10 cellular contexts compared by ENCODE assay signal in the genomic region with DNA sequence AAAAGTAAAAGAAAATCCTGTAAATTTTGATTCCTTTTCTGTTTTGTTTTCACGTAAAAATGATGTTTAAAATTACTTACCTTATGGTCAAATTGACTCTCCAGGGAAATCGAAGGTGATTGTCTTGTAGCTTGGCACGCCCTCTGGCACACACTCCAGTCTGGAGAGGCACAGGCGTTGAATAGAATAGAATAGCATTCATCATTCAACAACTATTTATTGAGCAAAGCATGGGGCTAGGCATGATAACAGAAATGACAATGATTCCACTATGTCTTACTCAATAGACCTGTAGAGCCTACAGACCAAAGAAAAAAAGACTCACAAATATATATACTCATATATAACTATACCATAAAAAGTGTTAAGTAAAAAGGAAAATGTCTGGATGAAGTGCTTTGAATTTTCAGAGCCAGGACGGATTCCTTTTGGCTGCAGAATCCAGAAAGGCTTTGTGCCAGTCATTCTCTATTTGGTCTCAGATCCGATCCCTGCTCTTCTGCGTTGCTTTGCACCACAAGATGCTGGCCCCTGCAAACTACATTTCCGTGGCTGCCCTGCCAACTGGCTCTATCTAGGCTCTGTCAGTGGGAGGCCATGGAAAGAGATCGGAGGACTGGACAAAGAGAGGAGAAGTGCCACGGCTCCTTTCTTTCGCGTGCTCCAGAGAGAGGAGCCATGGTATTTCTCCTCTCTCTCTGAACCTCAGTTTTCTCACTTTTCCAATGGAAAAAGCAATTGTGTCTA.
DNase-seq lines count a peak whose midpoint lies in the region; ATAC-seq and TF ChIP-seq lines count a peak whose summit lies in the region.
"Had no signal": no experiment of that assay in that cellular context is flagged by ENCODE, and none has a peak within 500 bp of the region (broad histone marks: within the 10 kb centered on the region; RNA-seq: fewer than 3 reads in every experiment).

No MANE protein-coding gene starts in this region.

- H3K36me3 Mint-ChIP-seq in endodermal cell (ENCODE audit: low read depth): peaks cover 3% of the 10 kb centered on the region

- no peak for TF ChIP-seq CTCF in epithelial cell of esophagus (IDR thresholded peaks at IDR 0.05; ENCODE audit: insufficient read depth, low read depth, low read length, missing control alignments)
- TF ChIP-seq CTCF in endodermal cell (conservative IDR thresholded peaks at IDR 0.05): no peak

- H3K14ac ChIP-seq in trophoblast cell (ENCODE audit: low read length): no peak overlapping the region

- no peak overlapping the region for H4K8ac ChIP-seq in trophoblast cell (ENCODE audit: low read depth, low read length)

- no CpG with 5 or more reads among the region's 12 CpGs for WGBS in trophoblast cell (ENCODE audit: extremely low coverage, insufficient coverage, insufficient read length)
- 88 to 100% methylated on average over 2 to 12 of the region's 12 CpGs for WGBS in endodermal cell (ENCODE audit: insufficient coverage in 1 of 2, insufficient read length in 1 of 2), 2 experiments

- H3K36me3 ChIP-seq in trophoblast cell (ENCODE audit: control insufficient read depth in 1 of 2, insufficient read depth in 2 of 2, low read length in 2 of 2): no peaks in the 10 kb centered on the region
- H3K36me3 ChIP-seq in endodermal cell (ENCODE audit: control insufficient read depth, insufficient read depth, low read length): no peaks in the 10 kb centered on the region
- H3K36me3 ChIP-seq: SJSA1 had no signal

- no peak overlapping the region for H3K27ac ChIP-seq in trophoblast cell (ENCODE audit: low read depth, low read length)
- H3K27ac ChIP-seq in endodermal cell (ENCODE audit: low read depth, low read length): no peak overlapping the region
- H3K27ac ChIP-seq: SJSA1 had no signal

- no peaks in the 10 kb centered on the region for H3K79me2 ChIP-seq in trophoblast cell (ENCODE audit: control insufficient read depth, insufficient read depth, low read length, poor library complexity)

- no peak for ATAC-seq in GM21825 (IDR thresholded peaks at IDR 0.05; ENCODE audit: unreplicated experiment)
- no peak for ATAC-seq in HG03520 (IDR thresholded peaks at IDR 0.05; ENCODE audit: unreplicated experiment)

- no peak overlapping the region for H4K12ac ChIP-seq in trophoblast cell (ENCODE audit: low read depth, low read length)

- no peak overlapping the region for H3K4ac ChIP-seq in trophoblast cell (ENCODE audit: low read depth, low read length)

- H2BK120ac ChIP-seq in trophoblast cell (ENCODE audit: insufficient read depth, low read length, poor library complexity): no peak overlapping the region

- H3K4me3 Mint-ChIP-seq in endodermal cell: no peak overlapping the region

- H3K4me3 ChIP-seq in epithelial cell of esophagus (ENCODE audit: low read length) (no peak overlapping the region), trophoblast cell (ENCODE audit: low read depth, low read length) (no peak overlapping the region), endodermal cell (ENCODE audit: low read length) (no peak overlapping the region)
- H3K4me3 ChIP-seq: SJSA1 had no signal

- no peak overlapping the region for H4K91ac ChIP-seq in trophoblast cell (ENCODE audit: low read depth, low read length)

- H2AK5ac ChIP-seq in trophoblast cell (ENCODE audit: low read length): no peak overlapping the region

- H3K18ac ChIP-seq in trophoblast cell (ENCODE audit: low read length): no peak overlapping the region

- no peak overlapping the region for H2AFZ ChIP-seq in trophoblast cell (ENCODE audit: insufficient read depth, low read length, poor library complexity)

- no peaks in the 10 kb centered on the region for H3K9me3 Mint-ChIP-seq in endodermal cell

- no peak overlapping the region for H3K4me2 ChIP-seq in trophoblast cell (ENCODE audit: low read length)

- H2BK12ac ChIP-seq in trophoblast cell (ENCODE audit: low read length): no peak overlapping the region

- H3K9ac ChIP-seq in trophoblast cell (ENCODE audit: low read length): no peak overlapping the region
- no peak overlapping the region for H3K9ac ChIP-seq in endodermal cell (ENCODE audit: extremely low read depth, low read length, poor library complexity, severe bottlenecking)

- H3K9me3 ChIP-seq in trophoblast cell (ENCODE audit: insufficient read depth, low read depth, low read length): no peaks in the 10 kb centered on the region
- H3K9me3 ChIP-seq in endodermal cell (ENCODE audit: control insufficient read depth, low read length): no peaks in the 10 kb centered on the region
- H3K9me3 ChIP-seq: SJSA1 had no signal

- H2BK5ac ChIP-seq in trophoblast cell (ENCODE audit: low read depth, low read length, poor library complexity): no peak overlapping the region

- H3K27me3 ChIP-seq in trophoblast cell (ENCODE audit: insufficient read depth, low read length) (no peaks in the 10 kb centered on the region), endodermal cell (ENCODE audit: control insufficient read depth, insufficient read depth, low read length, poor library complexity, severe bottlenecking) (no peaks in the 10 kb centered on the region)
- H3K27me3 ChIP-seq: SJSA1 had no signal

- peak; percentile 49 for DNase-seq in HPDE6-E6E7 (ENCODE audit: extremely low spot score)
- DNase-seq in NCI-H446 treated with DMSO at 0.1 percent for 48 hours (lab: John Stamatoyannopoulos, UW): peak; percentile 91
- peak; percentile 87 for DNase-seq in epithelial cell of esophagus (ENCODE audit: low read depth)
- DNase-seq in trophoblast cell: peak; percentile 39 to 70
- no peak for DNase-seq in stimulated activated CD8-positive, alpha-beta memory T cell treated with anti-CD3 and anti-CD28 coated beads, Interleukin-4, amount 100 ng/mL, for 48 hours
- no peak for DNase-seq in endodermal cell
- DNase-seq: retina had no signal

- H3K4me1 ChIP-seq in trophoblast cell (ENCODE audit: control insufficient read depth in 1 of 2, insufficient read depth in 2 of 2, low read length in 2 of 2) (no peaks in the 10 kb centered on the region), endodermal cell (ENCODE audit: control insufficient read depth, insufficient read depth, low read length) (no peaks in the 10 kb centered on the region)

- H3K23ac ChIP-seq in trophoblast cell (ENCODE audit: low read length): no peak overlapping the region

- H3K4me1 Mint-ChIP-seq in endodermal cell: peaks cover 6% of the 10 kb centered on the region

- H3K27ac Mint-ChIP-seq in endodermal cell: no peak overlapping the region

- no peaks in the 10 kb centered on the region for H3K79me1 ChIP-seq in trophoblast cell (ENCODE audit: low read length)

- no peaks in the 10 kb centered on the region for H3K27me3 Mint-ChIP-seq in endodermal cell (ENCODE audit: insufficient read depth)

Comparison
In these comparisons a context has a peak if more than half of its experiments do, and no peak if none do; other contexts are left out.
1. DNase-seq: peak in HPDE6-E6E7 (single experiment), NCI-H446 treated with DMSO at 0.1 percent for 48 hours (single experiment), epithelial cell of esophagus (single experiment) and trophoblast cell (2 of 2); none in stimulated activated CD8-positive, alpha-beta memory T cell treated with anti-CD3 and anti-CD28 coated beads, Interleukin-4, amount 100 ng/mL, for 48 hours (single experiment) and endodermal cell (single experiment).